ENCODE assay signal across 15 cellular contexts in the genomic region with DNA sequence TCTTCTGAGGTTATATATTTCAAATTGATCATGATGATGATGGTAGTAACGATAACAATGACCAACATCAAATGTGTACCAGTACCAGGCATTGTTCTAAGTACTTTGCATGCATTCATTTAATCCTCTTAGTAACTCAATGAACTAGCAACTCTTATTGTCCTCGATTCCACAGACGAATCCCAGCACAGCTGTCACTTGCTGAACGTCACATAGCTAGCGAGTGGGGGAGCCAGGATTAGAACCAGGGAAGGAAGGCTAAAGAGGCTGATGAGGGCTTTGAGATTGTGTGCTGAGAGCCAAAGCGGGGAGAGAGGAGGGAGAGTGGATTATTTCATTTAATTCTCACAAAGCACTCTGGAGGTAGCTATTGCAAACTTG.
"Had no signal": no experiment of that assay in that cellular context is flagged by ENCODE, and none has a peak within 500 bp of the region (broad histone marks: within the 10 kb centered on the region; RNA-seq: fewer than 3 reads in every experiment).

No MANE protein-coding gene starts in this region.

- H3K27ac Mint-ChIP-seq: activated CD8-positive, alpha-beta T cell treated with anti-CD3 and anti-CD28 coated beads, Interleukin-2, amount 10 ng/mL, durations not matched to agents 7 days and 5 days; immature natural killer cell; naive thymus-derived CD4-positive, alpha-beta T cell; stimulated activated naive CD8-positive, alpha-beta T cell treated with anti-CD3 and anti-CD28 coated beads, Interleukin-15, amount 100 ng/mL, for 72 hours; T-cell had no signal

- DNase-seq: activated CD4-positive, alpha-beta T cell treated with anti-CD3 and anti-CD28 coated beads for 4 hours; central memory CD4-positive, alpha-beta T cell; cortex of kidney; effector memory CD4-positive, alpha-beta T cell; immature natural killer cell; stimulated activated naive CD8-positive, alpha-beta T cell treated with anti-CD3 and anti-CD28 coated beads, Interleukin-15, amount 100 ng/mL, for 72 hours; T1000 had no signal

- ATAC-seq: activated CD8-positive, alpha-beta T cell treated with anti-CD3 and anti-CD28 coated beads, Interleukin-2, amount 10 ng/mL, durations not matched to agents 7 days and 5 days; naive thymus-derived CD4-positive, alpha-beta T cell; T-cell had no signal

- FAIRE-seq: frontal cortex, urothelium cell line had no signal

- H3K4me3 ChIP-seq: lower lobe of right lung had no signal

- H3K27ac ChIP-seq: sigmoid colon, thoracic aorta had no signal

- H3K9me3 Mint-ChIP-seq: stimulated activated naive CD8-positive, alpha-beta T cell treated with anti-CD3 and anti-CD28 coated beads, Interleukin-15, amount 100 ng/mL, for 72 hours; T-cell had no signal

- H3K4me1 Mint-ChIP-seq: immature natural killer cell, T-cell had no signal

- H3K27me3 ChIP-seq: sigmoid colon had no signal

- H3K9me3 ChIP-seq: lower lobe of right lung, sigmoid colon, thoracic aorta had no signal

- H3K36me3 Mint-ChIP-seq: immature natural killer cell; naive thymus-derived CD4-positive, alpha-beta T cell; T-cell had no signal

- H3K4me3 Mint-ChIP-seq: activated CD8-positive, alpha-beta T cell treated with anti-CD3 and anti-CD28 coated beads, Interleukin-2, amount 10 ng/mL, durations not matched to agents 7 days and 5 days; immature natural killer cell; stimulated activated naive CD8-positive, alpha-beta T cell treated with anti-CD3 and anti-CD28 coated beads, Interleukin-15, amount 100 ng/mL, for 72 hours; T-cell had no signal
